26 cellular contexts compared by ENCODE assay signal in the genomic region with DNA sequence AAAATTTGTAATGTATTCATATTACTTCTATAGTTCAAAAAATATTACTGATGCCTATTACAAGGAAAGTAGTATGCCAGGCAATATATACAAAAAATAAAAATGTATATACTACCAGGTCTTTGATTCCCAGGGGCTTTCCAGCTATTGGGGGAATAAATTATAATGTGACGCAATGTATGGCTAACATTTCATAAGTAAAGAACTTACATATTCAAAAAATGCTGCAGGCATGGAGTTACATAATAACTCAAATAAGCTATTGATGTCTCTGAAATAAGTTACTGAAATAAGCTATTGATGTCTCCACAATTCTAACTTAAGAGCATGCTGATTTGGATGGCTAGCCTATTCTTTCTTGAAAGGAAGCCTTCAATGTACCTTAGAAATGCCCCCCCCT.
"Had no signal": no experiment of that assay in that cellular context is flagged by ENCODE, and none has a peak within 500 bp of the region (broad histone marks: within the 10 kb centered on the region; RNA-seq: fewer than 3 reads in every experiment).

No MANE protein-coding gene starts in this region.

- H3K4me3 ChIP-seq: esophagus squamous epithelium, gastrocnemius medialis, heart right ventricle, left lung, lower lobe of right lung, mucosa of descending colon had no signal

- H3K27me3 ChIP-seq: esophagus squamous epithelium, gastrocnemius medialis, heart right ventricle, left lung had no signal

- ATAC-seq: effector memory CD8-positive, alpha-beta T cell; esophagus mucosa; gastrocnemius medialis; heart right ventricle; left cardiac atrium; left lung; left ventricle myocardium superior; lower lobe of right lung; mucosa of descending colon; naive thymus-derived CD8-positive, alpha-beta T cell had no signal

- H3K27ac ChIP-seq: epithelial cell of prostate, esophagus squamous epithelium, gastrocnemius medialis, heart right ventricle, left lung, lower lobe of right lung had no signal

- DNase-seq: cortex of kidney; effector CD8-positive, alpha-beta T cell; effector memory CD8-positive, alpha-beta T cell; endodermal cell; erythroblast; esophagus squamous epithelium; foreskin fibroblast; foreskin melanocyte; gastrocnemius medialis; glutamatergic neuron; head of caudate nucleus; heart right ventricle; hippocampal formation; left cardiac atrium; left lung; left ventricle myocardium superior; lower lobe of right lung; mesenchymal stem cell; mucosa of descending colon; naive B cell; naive thymus-derived CD8-positive, alpha-beta T cell had no signal

- H3K9me3 ChIP-seq: esophagus squamous epithelium, gastrocnemius medialis, heart right ventricle, left lung, lower lobe of right lung, mucosa of descending colon had no signal

- FAIRE-seq: endometrium, islet of Langerhans, keratinocyte had no signal

- H3K4me1 ChIP-seq: gastrocnemius medialis, left lung, lower lobe of right lung had no signal
